In genomic region chr22:20402960-20403778, GRCh38 we compare ENCODE assay signal across 26 cellular contexts. TPM values are rescaled to one million over a fixed set of nuclear protein-coding genes. Genes with fewer than 3 reads are reported as not detected.
A peak's percentile ranks its signal among the peaks of the same experiment; 100 is the strongest.
DNase-seq lines count a peak whose midpoint lies in the region; ATAC-seq and TF ChIP-seq lines count a peak whose summit lies in the region.
"Had no signal": no experiment of that assay in that cellular context is flagged by ENCODE, and none has a peak within 500 bp of the region (broad histone marks: within the 10 kb centered on the region; RNA-seq: fewer than 3 reads in every experiment).

No MANE protein-coding gene starts in this region.

- peaks cover 0 to 7% of the 10 kb centered on the region in 2 donors for H3K36me3 ChIP-seq in body of pancreas (replicated peaks in 1 of 2; ENCODE audit: insufficient read depth in 1 of 2, low read depth in 2 of 2)

- ATAC-seq in T-helper 17 cell (no peak), left lobe of liver (peak; percentile 94), body of pancreas (no peak)
- no peak for ATAC-seq in stimulated activated naive CD8-positive, alpha-beta T cell treated with anti-CD3 and anti-CD28 coated beads, Interleukin-15, amount 100 ng/mL, for 72 hours
- ATAC-seq: activated T-cell treated with anti-CD3 and anti-CD28 coated beads, Interleukin-2, amount 50 U/mL, for 4 hours; gastrocnemius medialis; left cardiac atrium; stimulated activated naive CD8-positive, alpha-beta T cell treated with anti-CD3 and anti-CD28 coated beads, Interleukin-15, Interleukin-2, amounts not matched to agents 100 U/mL and 50 U/mL, for 24 hours; WTC11 had no signal

- 92 to 99% methylated on average over 8 to 9 of the region's 9 CpGs for WGBS in body of pancreas, 2 donors

- H3K4me3 Mint-ChIP-seq in T-helper 1 cell treated with Interleukin-12 subunit alpha and Interleukin-12 subunit beta and Interleukin-4 antibody, amounts not matched to agents 30 μg/mL and 1 μg/mL, for 36 hours = no peak overlapping the region
- no peak overlapping the region for H3K4me3 Mint-ChIP-seq in T-helper 17 cell
- H3K4me3 Mint-ChIP-seq in stimulated activated naive CD8-positive, alpha-beta T cell treated with anti-CD3 and anti-CD28 coated beads, Interleukin-15, amount 100 ng/mL, for 72 hours = no peak overlapping the region
- H3K4me3 Mint-ChIP-seq: activated T-cell treated with anti-CD3 and anti-CD28 coated beads, Interleukin-2, amount 50 U/mL, for 4 hours; CD4-positive, alpha-beta T cell; WTC11 had no signal

- peaks cover 20% of the 10 kb centered on the region for H3K4me1 ChIP-seq in body of pancreas
- H3K4me1 ChIP-seq: gastrocnemius medialis had no signal

- no peaks in the 10 kb centered on the region for H3K27me3 Mint-ChIP-seq in T-helper 1 cell treated with Interleukin-12 subunit alpha and Interleukin-12 subunit beta and Interleukin-4 antibody, amounts not matched to agents 30 μg/mL and 1 μg/mL, for 36 hours (ENCODE audit: low read depth)
- H3K27me3 Mint-ChIP-seq in T-helper 17 cell = no peaks in the 10 kb centered on the region
- no peaks in the 10 kb centered on the region for H3K27me3 Mint-ChIP-seq in stimulated activated naive CD8-positive, alpha-beta T cell treated with anti-CD3 and anti-CD28 coated beads, Interleukin-15, amount 100 ng/mL, for 72 hours
- H3K27me3 Mint-ChIP-seq: CD4-positive, alpha-beta T cell; naive B cell had no signal

- intact Hi-C loops in body of pancreas (cut with DNase I) = no loop called here

- H3K27ac Mint-ChIP-seq in T-helper 1 cell treated with Interleukin-12 subunit alpha and Interleukin-12 subunit beta and Interleukin-4 antibody, amounts not matched to agents 30 μg/mL and 1 μg/mL, for 36 hours = peak overlapping the region; percentile 13
- peak overlapping the region; percentile 14 for H3K27ac Mint-ChIP-seq in T-helper 17 cell
- no peak overlapping the region for H3K27ac Mint-ChIP-seq in stimulated activated naive CD8-positive, alpha-beta T cell treated with anti-CD3 and anti-CD28 coated beads, Interleukin-15, amount 100 ng/mL, for 72 hours
- H3K27ac Mint-ChIP-seq: CD4-positive, alpha-beta T cell; WTC11 had no signal

- H3K36me3 Mint-ChIP-seq in T-helper 1 cell treated with Interleukin-12 subunit alpha and Interleukin-12 subunit beta and Interleukin-4 antibody, amounts not matched to agents 30 μg/mL and 1 μg/mL, for 36 hours (ENCODE audit: low read depth) = peaks cover 8% of the 10 kb centered on the region
- peaks cover 10% of the 10 kb centered on the region for H3K36me3 Mint-ChIP-seq in T-helper 17 cell (ENCODE audit: low read depth)

- DNase-seq in T-helper 1 cell (no peak), AG08396 (ENCODE audit: low spot score) (peak; percentile 3), T-helper 17 cell (no peak), left lobe of liver (ENCODE audit: low spot score) (peak; percentile 84), body of pancreas (no peak), KG1 (lab: John Stamatoyannopoulos, UW) (no peak)
- no peak for DNase-seq in stimulated activated naive CD8-positive, alpha-beta T cell treated with anti-CD3 and anti-CD28 coated beads, Interleukin-15, amount 100 ng/mL, for 72 hours
- DNase-seq: 8988T; activated CD4-positive, alpha-beta T cell treated with anti-CD3 and anti-CD28 coated beads, Interleukin-2, amount 50 U/mL, for 48 hours; activated naive CD4-positive, alpha-beta T cell; activated T-cell treated with anti-CD3 and anti-CD28 coated beads, Interleukin-2, amount 50 U/mL, for 4 hours; anterior cingulate cortex; CD4-positive, alpha-beta T cell; DMS53; gastrocnemius medialis; left cardiac atrium; mesenchymal stem cell; naive B cell; NCI-H1105; NCI-H1930; NCI-H524 treated with DMSO at 0.1 percent for 48 hours; Right ventricle myocardium superior; stimulated activated naive CD8-positive, alpha-beta T cell treated with anti-CD3 and anti-CD28 coated beads, Interleukin-15, Interleukin-2, amounts not matched to agents 100 U/mL and 50 U/mL, for 24 hours had no signal

- TF ChIP-seq CTCF in body of pancreas (IDR thresholded peaks at IDR 0.05) = no peak

- H3K27ac ChIP-seq in body of pancreas = no peak overlapping the region
- H3K27ac ChIP-seq: cardiac muscle cell, gastrocnemius medialis had no signal

- H3K4me1 Mint-ChIP-seq in T-helper 1 cell treated with Interleukin-12 subunit alpha and Interleukin-12 subunit beta and Interleukin-4 antibody, amounts not matched to agents 30 μg/mL and 1 μg/mL, for 36 hours (ENCODE audit: low read depth) = peaks cover 9% of the 10 kb centered on the region
- peaks cover 12% of the 10 kb centered on the region for H3K4me1 Mint-ChIP-seq in T-helper 17 cell
- peaks cover 11% of the 10 kb centered on the region for H3K4me1 Mint-ChIP-seq in stimulated activated naive CD8-positive, alpha-beta T cell treated with anti-CD3 and anti-CD28 coated beads, Interleukin-15, amount 100 ng/mL, for 72 hours

- no peaks in the 10 kb centered on the region for H3K9me3 Mint-ChIP-seq in T-helper 1 cell treated with Interleukin-12 subunit alpha and Interleukin-12 subunit beta and Interleukin-4 antibody, amounts not matched to agents 30 μg/mL and 1 μg/mL, for 36 hours
- no peaks in the 10 kb centered on the region for H3K9me3 Mint-ChIP-seq in stimulated activated naive CD8-positive, alpha-beta T cell treated with anti-CD3 and anti-CD28 coated beads, Interleukin-15, amount 100 ng/mL, for 72 hours
- H3K9me3 Mint-ChIP-seq: activated T-cell treated with anti-CD3 and anti-CD28 coated beads, Interleukin-2, amount 50 U/mL, for 4 hours; CD4-positive, alpha-beta T cell; naive B cell; WTC11 had no signal

- H3K27me3 ChIP-seq in body of pancreas = no peaks in the 10 kb centered on the region
- H3K27me3 ChIP-seq: cardiac muscle cell, gastrocnemius medialis had no signal

- H3K9me3 ChIP-seq in T-helper 17 cell (ENCODE audit: control insufficient read depth, low read length, poor library complexity, severe bottlenecking) (no peaks in the 10 kb centered on the region), body of pancreas (no peaks in the 10 kb centered on the region)
- H3K9me3 ChIP-seq: gastrocnemius medialis had no signal

- TF ChIP-seq POLR2A in body of pancreas (IDR thresholded peaks at IDR 0.05) = no peak

- no peak overlapping the region for H3K4me3 ChIP-seq in body of pancreas
- H3K4me3 ChIP-seq: cardiac muscle cell, gastrocnemius medialis had no signal

RNA-seq across cellular contexts. Expression of gene ZNF74, which starts 9.2 kb away (rescaled TPM):
- 1 to 10 TPM; 5.2 to 5.6 TPM for total RNA-seq in T-helper 17 cell
- 5.7 TPM for total RNA-seq in left lobe of liver
- total RNA-seq in body of pancreas = 10 to 100 TPM in 1 of 2 donors, 1 to 10 TPM in 1; 7.3 to 10.4 TPM

RNA-seq across cellular contexts. Expression of gene SCARF2, which starts 34.5 kb away (rescaled TPM):
- total RNA-seq in T-helper 17 cell (1 to 10 TPM; 3.1 to 3.6 TPM), left lobe of liver (2.2 TPM), body of pancreas (10 to 100 TPM in 1 of 2 donors, 1 to 10 TPM in 1; 9.9 to 13.5 TPM)

Comparison
In these comparisons a context has a peak if more than half of its experiments do, and no peak if none do; other contexts are left out.
1. H3K27ac Mint-ChIP-seq: peak in T-helper 1 cell treated with Interleukin-12 subunit alpha and Interleukin-12 subunit beta and Interleukin-4 antibody, amounts not matched to agents 30 μg/mL and 1 μg/mL, for 36 hours (single experiment) and T-helper 17 cell (single experiment); none in stimulated activated naive CD8-positive, alpha-beta T cell treated with anti-CD3 and anti-CD28 coated beads, Interleukin-15, amount 100 ng/mL, for 72 hours (0 of 2).
2. DNase-seq: peak in AG08396 (single experiment) and left lobe of liver (single experiment); none in T-helper 1 cell (0 of 5), T-helper 17 cell (0 of 3), stimulated activated naive CD8-positive, alpha-beta T cell treated with anti-CD3 and anti-CD28 coated beads, Interleukin-15, amount 100 ng/mL, for 72 hours (0 of 2), body of pancreas (0 of 4) and KG1 (single experiment).